Comparison of ENCODE assay signal across 33 cellular contexts in the genomic region with DNA sequence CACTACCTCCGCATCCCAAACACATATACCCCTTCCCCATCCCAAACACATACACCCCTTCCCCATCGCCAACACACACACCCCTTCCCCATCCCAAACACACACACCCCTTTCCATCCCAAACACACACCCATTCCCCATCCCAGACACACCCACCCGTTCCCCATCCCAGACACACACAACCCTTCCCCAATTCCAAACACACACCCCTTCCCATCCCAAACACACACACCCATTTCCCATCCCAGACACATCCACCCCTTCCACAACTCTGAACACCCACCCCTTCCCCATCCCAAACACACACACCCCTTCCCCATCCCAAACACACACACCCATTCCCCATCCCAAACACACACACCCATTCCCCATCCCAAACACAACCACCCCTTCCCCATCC.
"Had no signal": no experiment of that assay in that cellular context is flagged by ENCODE, and none has a peak within 500 bp of the region (broad histone marks: within the 10 kb centered on the region; RNA-seq: fewer than 3 reads in every experiment).

No MANE protein-coding gene starts in this region.

- H3K9me3 Mint-ChIP-seq: activated CD4-positive, alpha-beta T cell treated with anti-CD3 and anti-CD28 coated beads, Interleukin-2, amount 10 ng/mL, durations not matched to agents 24 days and 14 days; activated naive CD8-positive, alpha-beta T cell treated with anti-CD3 and anti-CD28 coated beads, Interleukin-2, amount 10 ng/mL, durations not matched to agents 7 days and 5 days; activated T-cell treated with anti-CD3 and anti-CD28 coated beads, Interleukin-2, amount 50 U/mL, for 24 hours had no signal

- H3K4me1 ChIP-seq: ascending aorta, breast epithelium, colonic mucosa, esophagus squamous epithelium, gastroesophageal sphincter had no signal

- FAIRE-seq: endometrium, endothelial cell of umbilical vein had no signal

- H3K4me1 Mint-ChIP-seq: activated CD4-positive, alpha-beta memory T cell treated with anti-CD3 and anti-CD28 coated beads, Interleukin-2, amount 10 ng/mL, durations not matched to agents 7 days and 5 days; activated CD4-positive, alpha-beta T cell treated with anti-CD3 and anti-CD28 coated beads for 36 hours; activated naive CD4-positive, alpha-beta T cell treated with anti-CD3 and anti-CD28 coated beads, Interleukin-2, amount 10 ng/mL, durations not matched to agents 7 days and 5 days; activated naive CD8-positive, alpha-beta T cell treated with anti-CD3 and anti-CD28 coated beads, Interleukin-2, amount 10 ng/mL, durations not matched to agents 7 days and 5 days had no signal

- H3K4me3 Mint-ChIP-seq: activated CD4-positive, alpha-beta memory T cell treated with anti-CD3 and anti-CD28 coated beads, Interleukin-2, amount 10 ng/mL, durations not matched to agents 7 days and 5 days; activated CD4-positive, alpha-beta T cell treated with anti-CD3 and anti-CD28 coated beads for 36 hours; activated CD4-positive, alpha-beta T cell treated with anti-CD3 and anti-CD28 coated beads, Interleukin-2, amount 10 ng/mL, durations not matched to agents 24 days and 14 days; activated naive CD4-positive, alpha-beta T cell treated with anti-CD3 and anti-CD28 coated beads, Interleukin-2, amount 10 ng/mL, durations not matched to agents 7 days and 5 days; activated naive CD8-positive, alpha-beta T cell treated with anti-CD3 and anti-CD28 coated beads, Interleukin-2, amount 10 ng/mL, durations not matched to agents 7 days and 5 days; activated T-cell treated with anti-CD3 and anti-CD28 coated beads, Interleukin-2, amount 50 U/mL, for 24 hours; activated T-cell treated with anti-CD3 and anti-CD28 coated beads, Interleukin-2, amount 50 U/mL, for 72 hours; brain; dendritic cell treated with granulocyte-macrophage colony-stimulating factor and Interleukin-4, amounts not matched to agents 40 ng/mL and 50 ng/mL, for 4 days; effector memory CD8-positive, alpha-beta T cell had no signal

- H3K27ac Mint-ChIP-seq: activated CD4-positive, alpha-beta memory T cell treated with anti-CD3 and anti-CD28 coated beads, Interleukin-2, amount 10 ng/mL, durations not matched to agents 7 days and 5 days; activated CD4-positive, alpha-beta T cell treated with anti-CD3 and anti-CD28 coated beads for 36 hours; activated CD4-positive, alpha-beta T cell treated with anti-CD3 and anti-CD28 coated beads, Interleukin-2, amount 10 ng/mL, durations not matched to agents 24 days and 14 days; activated naive CD4-positive, alpha-beta T cell treated with anti-CD3 and anti-CD28 coated beads, Interleukin-2, amount 10 ng/mL, durations not matched to agents 7 days and 5 days; activated naive CD4-positive, alpha-beta T cell treated with anti-CD3 and anti-CD28 coated beads, Interleukin-2, amount 50 U/mL, for 72 hours; activated naive CD8-positive, alpha-beta T cell treated with anti-CD3 and anti-CD28 coated beads, Interleukin-2, amount 10 ng/mL, durations not matched to agents 7 days and 5 days; activated T-cell treated with anti-CD3 and anti-CD28 coated beads, Interleukin-2, amount 50 U/mL, for 24 hours; activated T-cell treated with anti-CD3 and anti-CD28 coated beads, Interleukin-2, amount 50 U/mL, for 72 hours; brain; dendritic cell treated with granulocyte-macrophage colony-stimulating factor and Interleukin-4, amounts not matched to agents 40 ng/mL and 50 ng/mL, for 4 days; effector memory CD8-positive, alpha-beta T cell had no signal

- ATAC-seq: activated CD4-positive, alpha-beta T cell treated with anti-CD3 and anti-CD28 coated beads for 36 hours; activated naive CD4-positive, alpha-beta T cell treated with anti-CD3 and anti-CD28 coated beads, Interleukin-2, amount 50 U/mL, for 72 hours; activated T-cell treated with anti-CD3 and anti-CD28 coated beads, Interleukin-2, amount 50 U/mL, for 72 hours; effector memory CD8-positive, alpha-beta T cell; gastroesophageal sphincter had no signal

- H3K9me3 ChIP-seq: ascending aorta, breast epithelium, colonic mucosa, esophagus squamous epithelium, gastroesophageal sphincter had no signal

- H3K27me3 ChIP-seq: ascending aorta, breast epithelium, cardiac muscle cell, colonic mucosa, dorsolateral prefrontal cortex, esophagus squamous epithelium, gastroesophageal sphincter had no signal

- H3K36me3 ChIP-seq: ascending aorta, breast epithelium, cardiac muscle cell, colonic mucosa, esophagus squamous epithelium, gastroesophageal sphincter had no signal

- H3K27ac ChIP-seq: ascending aorta, breast epithelium, cardiac muscle cell, colonic mucosa, dorsolateral prefrontal cortex, epithelial cell of prostate, esophagus squamous epithelium, gastroesophageal sphincter had no signal

- H3K27me3 Mint-ChIP-seq: activated CD4-positive, alpha-beta memory T cell treated with anti-CD3 and anti-CD28 coated beads, Interleukin-2, amount 10 ng/mL, durations not matched to agents 7 days and 5 days; activated CD4-positive, alpha-beta T cell treated with anti-CD3 and anti-CD28 coated beads for 36 hours; activated CD4-positive, alpha-beta T cell treated with anti-CD3 and anti-CD28 coated beads, Interleukin-2, amount 10 ng/mL, durations not matched to agents 24 days and 14 days; activated naive CD4-positive, alpha-beta T cell treated with anti-CD3 and anti-CD28 coated beads, Interleukin-2, amount 10 ng/mL, durations not matched to agents 7 days and 5 days; activated T-cell treated with anti-CD3 and anti-CD28 coated beads, Interleukin-2, amount 50 U/mL, for 24 hours; dendritic cell treated with granulocyte-macrophage colony-stimulating factor and Interleukin-4, amounts not matched to agents 40 ng/mL and 50 ng/mL, for 4 days; effector memory CD8-positive, alpha-beta T cell had no signal

- DNase-seq: activated CD4-positive, alpha-beta memory T cell treated with anti-CD3 and anti-CD28 coated beads, Interleukin-2, amount 10 ng/mL, durations not matched to agents 7 days and 5 days; activated CD4-positive, alpha-beta T cell treated with anti-CD3 and anti-CD28 coated beads for 36 hours; activated CD4-positive, alpha-beta T cell treated with anti-CD3 and anti-CD28 coated beads, Interleukin-2, amount 10 ng/mL, durations not matched to agents 24 days and 14 days; activated CD4-positive, alpha-beta T cell treated with anti-CD3 and anti-CD28 coated beads, Interleukin-2, amount 50 U/mL, for 4 hours; activated CD4-positive, CD25-positive, alpha-beta regulatory T cell; activated CD4-positive, CD25-positive, alpha-beta regulatory T cell treated with anti-CD3 and anti-CD28 coated beads, Interleukin-2, amount 50 U/mL, for 72 hours; activated CD8-positive, alpha-beta memory T cell treated with anti-CD3 and anti-CD28 coated beads, Interleukin-2, amount 50 U/mL, for 48 hours; activated gamma-delta T cell; activated naive CD4-positive, alpha-beta T cell; activated naive CD4-positive, alpha-beta T cell treated with anti-CD3 and anti-CD28 coated beads, Interleukin-2, amount 10 ng/mL, durations not matched to agents 7 days and 5 days; activated naive CD8-positive, alpha-beta T cell treated with anti-CD3 and anti-CD28 coated beads, Interleukin-2, amount 10 ng/mL, durations not matched to agents 7 days and 5 days; activated T-cell treated with anti-CD3 and anti-CD28 coated beads for 4 hours; activated T-cell treated with anti-CD3 and anti-CD28 coated beads, Interleukin-2, amount 50 U/mL, for 24 hours; activated T-cell treated with anti-CD3 and anti-CD28 coated beads, Interleukin-2, amount 50 U/mL, for 72 hours; central memory CD4-positive, alpha-beta T cell; cerebellar nuclear complex; colonic mucosa; dorsolateral prefrontal cortex; effector CD4-positive, alpha-beta T cell; effector memory CD8-positive, alpha-beta T cell; esophagus squamous epithelium; foreskin melanocyte; T-helper 2 cell had no signal

- H3K4me3 ChIP-seq: ascending aorta, breast epithelium, cardiac muscle cell, colonic mucosa, dorsolateral prefrontal cortex, esophagus squamous epithelium, gastroesophageal sphincter had no signal

- H3K36me3 Mint-ChIP-seq: activated naive CD4-positive, alpha-beta T cell treated with anti-CD3 and anti-CD28 coated beads, Interleukin-2, amount 10 ng/mL, durations not matched to agents 7 days and 5 days; activated naive CD4-positive, alpha-beta T cell treated with anti-CD3 and anti-CD28 coated beads, Interleukin-2, amount 50 U/mL, for 72 hours; activated naive CD8-positive, alpha-beta T cell treated with anti-CD3 and anti-CD28 coated beads, Interleukin-2, amount 10 ng/mL, durations not matched to agents 7 days and 5 days; brain had no signal
